In genomic region chr7:129781856-129782256, GRCh38 we compare ENCODE assay signal across 9 cellular contexts.
DNase-seq lines count a peak whose midpoint lies in the region; ATAC-seq, FAIRE-seq and TF ChIP-seq lines count a peak whose summit lies in the region.
"Had no signal": no experiment of that assay in that cellular context is flagged by ENCODE, and none has a peak within 500 bp of the region (broad histone marks: within the 10 kb centered on the region; RNA-seq: fewer than 3 reads in every experiment).

No MANE protein-coding gene starts in this region.

- intact Hi-C loops in activated CD4-positive, alpha-beta T cell treated with anti-CD3 and anti-CD28 coated beads, Interleukin-2, amount 10 ng/mL, durations not matched to agents 24 days and 14 days (cut with micrococcal nuclease), result loop anchor here (5.0 kb wide), 3 partner anchors 50 to 955 kb away; partner anchors contain the start of gene MEST
- intact Hi-C loops in endothelial cell of umbilical vein (cut with micrococcal nuclease), result no loop called here

- no peaks in the 10 kb centered on the region for H3K4me1 ChIP-seq in endothelial cell of umbilical vein (ENCODE audit: control insufficient read depth, extremely low read depth, insufficient read depth, low read length)

- no peak overlapping the region for H3K27ac Mint-ChIP-seq in activated CD4-positive, alpha-beta T cell treated with anti-CD3 and anti-CD28 coated beads, Interleukin-2, amount 10 ng/mL, durations not matched to agents 24 days and 14 days

- no peak for TF ChIP-seq CTCF in endothelial cell of umbilical vein (IDR thresholded peaks at IDR 0.05; ENCODE audit: extremely low read depth in 1 of 2, insufficient read depth in 1 of 2, low read depth in 1 of 2, low read length in 2 of 2)

- H3K4me2 ChIP-seq in endothelial cell of umbilical vein (ENCODE audit: insufficient read depth, low read length), result no peak overlapping the region

- ATAC-seq in GM18502 (IDR thresholded peaks at IDR 0.05; ENCODE audit: poor library complexity, unreplicated experiment), result no peak

- no peaks in the 10 kb centered on the region for H3K9me3 ChIP-seq in endothelial cell of umbilical vein (replicated peaks; ENCODE audit: control insufficient read depth, insufficient read depth, low read length)

- no peaks in the 10 kb centered on the region for H3K36me3 Mint-ChIP-seq in activated CD4-positive, alpha-beta T cell treated with anti-CD3 and anti-CD28 coated beads, Interleukin-2, amount 10 ng/mL, durations not matched to agents 24 days and 14 days (ENCODE audit: low read depth)

- H4K20me1 ChIP-seq in endothelial cell of umbilical vein (replicated peaks; ENCODE audit: control insufficient read depth, extremely low read depth, insufficient read depth, low read length), result no peaks in the 10 kb centered on the region

- no peaks in the 10 kb centered on the region for H3K9me1 ChIP-seq in endothelial cell of umbilical vein (replicated peaks; ENCODE audit: control insufficient read depth, extremely low read depth, insufficient read depth, low read length)

- H3K27me3 Mint-ChIP-seq in activated CD4-positive, alpha-beta T cell treated with anti-CD3 and anti-CD28 coated beads, Interleukin-2, amount 10 ng/mL, durations not matched to agents 24 days and 14 days, result peaks cover 68% of the 10 kb centered on the region

- no peak overlapping the region for H3K9ac ChIP-seq in endothelial cell of umbilical vein (replicated peaks; ENCODE audit: extremely low read depth, insufficient read depth, low read length)

- no peak for FAIRE-seq in endothelial cell of umbilical vein (lab: Jason Lieb, UNC)

- CTCF ChIA-PET in endothelial cell of umbilical vein (lab: Charles Lee), result no interaction called here

- H3K27ac ChIP-seq in endothelial cell of umbilical vein (ENCODE audit: insufficient read depth, low read depth, low read length), result no peak overlapping the region

- no peaks in the 10 kb centered on the region for H3K79me2 ChIP-seq in endothelial cell of umbilical vein (ENCODE audit: control insufficient read depth, insufficient read depth, low read length)

- no TSS peak for BruUV-seq in endothelial cell of umbilical vein (replicated peaks; lab: Mats Ljungman, UMichigan)

- peak overlapping the region; percentile 73 for H3K4me3 Mint-ChIP-seq in activated CD4-positive, alpha-beta T cell treated with anti-CD3 and anti-CD28 coated beads, Interleukin-2, amount 10 ng/mL, durations not matched to agents 24 days and 14 days

- H3K4me1 Mint-ChIP-seq in activated CD4-positive, alpha-beta T cell treated with anti-CD3 and anti-CD28 coated beads, Interleukin-2, amount 10 ng/mL, durations not matched to agents 24 days and 14 days, result peaks cover 36% of the 10 kb centered on the region

- POLR2A ChIA-PET in endothelial cell of umbilical vein (lab: Charles Lee), result interaction anchor here (0.6 kb wide), 1 partner anchor 51 kb away, joined by 4 read pairs; no protein-coding TSS in a partner anchor

- no peak for TF ChIP-seq POLR2A in endothelial cell of umbilical vein (IDR thresholded peaks at IDR 0.05; ENCODE audit: low read depth, low read length)

- DNase-seq in activated CD4-positive, alpha-beta T cell treated with anti-CD3 and anti-CD28 coated beads, Interleukin-2, amount 10 ng/mL, durations not matched to agents 24 days and 14 days, result no peak
- DNase-seq in activated CD4-positive, alpha-beta T cell treated with anti-CD3 and anti-CD28 coated beads for 1 hour, result no peak
- peak; percentile 41 for DNase-seq in NCI-H510A (lab: John Stamatoyannopoulos, UW)
- DNase-seq in endothelial cell of umbilical vein (ENCODE audit: low read depth, low spot score), result no peak
- DNase-seq in stimulated activated CD8-positive, alpha-beta memory T cell treated with anti-CD3 and anti-CD28 coated beads, Interleukin-4, amount 100 ng/mL, for 48 hours, result peak; percentile 37
- no peak for DNase-seq in HUDEP-2 (lab: John Stamatoyannopoulos, UW; ENCODE audit: unreplicated experiment in 76 of 76)
- no peak for DNase-seq in nucleus accumbens (lab: John Stamatoyannopoulos, UW)
- DNase-seq: hippocampal formation had no signal

- H3K4me3 ChIP-seq in endothelial cell of umbilical vein (replicated peaks in 1 of 3; ENCODE audit: insufficient read depth in 1 of 3, low read depth in 1 of 3, low read length in 3 of 3), result no peak overlapping the region

- no peaks in the 10 kb centered on the region for H3K36me3 ChIP-seq in endothelial cell of umbilical vein (ENCODE audit: control insufficient read depth in 2 of 2, extremely low read depth in 1 of 2, insufficient read depth in 2 of 2, low read length in 2 of 2)

- H2AFZ ChIP-seq in endothelial cell of umbilical vein (ENCODE audit: low read depth, low read length), result no peak overlapping the region

- H3K27me3 ChIP-seq in endothelial cell of umbilical vein (ENCODE audit: control insufficient read depth in 2 of 2, insufficient read depth in 2 of 2, low read length in 2 of 2), result peaks cover 79 to 96% of the 10 kb centered on the region in 2 experiments

- H3K9me3 Mint-ChIP-seq in activated CD4-positive, alpha-beta T cell treated with anti-CD3 and anti-CD28 coated beads, Interleukin-2, amount 10 ng/mL, durations not matched to agents 24 days and 14 days, result no peaks in the 10 kb centered on the region

- dilution Hi-C loops in endothelial cell of umbilical vein (cut with MboI; ENCODE audit: extremely low pct_ligation_motif_present, low sequenced_read_pairs), result no loop called here

TF ChIP-seq in endothelial cell of umbilical vein, 7 proteins besides CTCF, POLR2A, EP300 and RAD21:
- TF ChIP-seq MAX (IDR thresholded peaks at IDR 0.05; ENCODE audit: insufficient read depth, insufficient read length) (no peak), EZH2 (IDR thresholded peaks at IDR 0.05; ENCODE audit: borderline replicate concordance, low read depth, low read length, severe bottlenecking) (peak; percentile 98)
TF ChIP-seq in endothelial cell of umbilical vein: peak in this region for 1.

Comparison
In these comparisons a context has a peak if more than half of its experiments do, and no peak if none do; other contexts are left out.
1. DNase-seq: peak in NCI-H510A (single experiment) and stimulated activated CD8-positive, alpha-beta memory T cell treated with anti-CD3 and anti-CD28 coated beads, Interleukin-4, amount 100 ng/mL, for 48 hours (single experiment); none in activated CD4-positive, alpha-beta T cell treated with anti-CD3 and anti-CD28 coated beads, Interleukin-2, amount 10 ng/mL, durations not matched to agents 24 days and 14 days (single experiment), activated CD4-positive, alpha-beta T cell treated with anti-CD3 and anti-CD28 coated beads for 1 hour (single experiment), endothelial cell of umbilical vein (single experiment), HUDEP-2 (0 of 76) and nucleus accumbens (0 of 56).